Comparison of ENCODE assay signal across 2 cellular contexts in genomic region chr6:107491059-107491609, GRCh38.
TF ChIP-seq lines count a peak whose summit lies in the region.

No MANE protein-coding gene starts in this region.

TF ChIP-seq in GM23338, 12 proteins besides CTCF, POLR2A, EP300 and RAD21:
- TF ChIP-seq REST (IDR thresholded peaks at IDR 0.05; ENCODE audit: unreplicated experiment) (no peak), ZNF462 (CRISPR knock-in tag; IDR thresholded peaks at IDR 0.05) (no peak)

TF ChIP-seq in WTC11, 78 proteins besides CTCF, POLR2A, EP300 and RAD21 (continued from another document):
- TF ChIP-seq ATF3 (CRISPR knock-in tag; conservative IDR thresholded peaks at IDR 0.05) (no peak), KAT7 (CRISPR knock-in tag; IDR thresholded peaks at IDR 0.05; ENCODE audit: borderline replicate concordance) (peak; percentile 88; the same call in 1 of the 2 replicates), RELA (CRISPR knock-in tag; IDR thresholded peaks at IDR 0.05; ENCODE audit: borderline replicate concordance) (0 out of 2 replicates have a peak, but pooled peaks have one; percentile 56), ZNF138 (CRISPR knock-in tag; conservative IDR thresholded peaks at IDR 0.05) (no peak), ETV6 (CRISPR knock-in tag; IDR thresholded peaks at IDR 0.05) (0 out of 2 replicates have a peak, but pooled peaks have one; percentile 14), MXD4 (CRISPR knock-in tag; IDR thresholded peaks at IDR 0.05; ENCODE audit: borderline replicate concordance) (no peak), ZNF532 (CRISPR knock-in tag; IDR thresholded peaks at IDR 0.05; ENCODE audit: borderline replicate concordance) (no peak), FOXP4 (CRISPR knock-in tag; IDR thresholded peaks at IDR 0.05) (0 out of 2 replicates have a peak, but pooled peaks have one; percentile 37)
